Comparison of ENCODE assay signal across 18 cellular contexts in the genomic region with DNA sequence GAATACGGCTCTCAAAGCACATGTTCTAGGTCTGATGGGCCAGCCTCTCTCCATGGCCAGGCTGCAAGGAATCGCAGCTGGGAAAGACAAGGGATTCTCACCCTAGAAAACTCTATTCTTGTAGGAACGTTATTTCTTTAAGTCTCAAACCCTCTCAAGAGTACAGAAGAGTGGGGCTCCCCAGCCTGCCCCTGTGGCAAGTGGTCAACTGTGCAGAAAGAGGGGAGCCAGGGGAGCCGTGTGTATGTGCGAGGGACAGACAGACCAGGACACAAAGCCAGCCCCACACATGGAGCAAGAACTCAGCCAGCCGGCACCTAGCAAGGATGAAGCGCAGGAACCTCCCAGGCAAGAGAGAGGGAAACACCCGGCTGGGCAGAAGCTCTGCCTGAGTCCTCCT. TPM values are rescaled to one million over a fixed set of nuclear protein-coding genes. Genes with fewer than 3 reads are reported as not detected.
DNase-seq lines count a peak whose midpoint lies in the region; ATAC-seq and TF ChIP-seq lines count a peak whose summit lies in the region.
"Had no signal": no experiment of that assay in that cellular context is flagged by ENCODE, and none has a peak within 500 bp of the region (broad histone marks: within the 10 kb centered on the region; RNA-seq: fewer than 3 reads in every experiment).

No MANE protein-coding gene starts in this region.

- ATAC-seq in natural killer cell treated with Interleukin-12 subunit alpha and Interleukin-12 subunit beta and Interleukin-15 and Interleukin-18, amount 100 ng/mL, for 72 hours = no peak
- no peak for ATAC-seq in natural killer cell
- ATAC-seq: HepG2 had no signal

- H2BK12ac ChIP-seq in neuronal stem cell (ENCODE audit: low read length) = peak overlapping the region; percentile 53

- H3K14ac ChIP-seq in neuronal stem cell (ENCODE audit: low read length) = peak overlapping the region; percentile 65

- H4K91ac ChIP-seq in neuronal stem cell (ENCODE audit: low read depth, low read length, poor library complexity) = no peak overlapping the region

- no peak overlapping the region for H3K4me3 Mint-ChIP-seq in natural killer cell treated with Interleukin-12 subunit alpha and Interleukin-12 subunit beta and Interleukin-15 and Interleukin-18, amount 100 ng/mL, for 72 hours
- no peak overlapping the region for H3K4me3 Mint-ChIP-seq in natural killer cell
- H3K4me3 Mint-ChIP-seq: CD4-positive, alpha-beta T cell; HFFc6; IgD-negative memory B cell had no signal

- no peak overlapping the region for H3K23ac ChIP-seq in neuronal stem cell (ENCODE audit: low read depth, low read length, poor library complexity)

- no peaks in the 10 kb centered on the region for H3K27me3 ChIP-seq in neuronal stem cell (ENCODE audit: control insufficient read depth in 3 of 3, insufficient read depth in 3 of 3, low read depth in 1 of 3, low read length in 3 of 3)
- H3K27me3 ChIP-seq: BE2C had no signal

- peaks cover 1% of the 10 kb centered on the region for H3K79me1 ChIP-seq in neuronal stem cell (ENCODE audit: low read depth, low read length)

- H4K8ac ChIP-seq in neuronal stem cell (ENCODE audit: low read depth, low read length) = no peak overlapping the region

- no peak overlapping the region for H2BK15ac ChIP-seq in neuronal stem cell (ENCODE audit: low read length)

- H3K27ac ChIP-seq in neuronal stem cell (replicated peaks; ENCODE audit: low read length) = no peak overlapping the region
- peak overlapping the region; percentile 88 for H3K27ac ChIP-seq in temporal lobe (ENCODE audit: low read depth, low read length)

- peak overlapping the region; percentile 68 for H3K18ac ChIP-seq in neuronal stem cell (ENCODE audit: low read length)

- no peak overlapping the region for H3K27ac Mint-ChIP-seq in natural killer cell treated with Interleukin-12 subunit alpha and Interleukin-12 subunit beta and Interleukin-15 and Interleukin-18, amount 100 ng/mL, for 72 hours
- peak overlapping the region in 1 of 2 donors; percentile 40 for H3K27ac Mint-ChIP-seq in natural killer cell
- H3K27ac Mint-ChIP-seq: CD4-positive, alpha-beta T cell; IgD-negative memory B cell had no signal

- peaks cover 0 to 6% of the 10 kb centered on the region in 2 donors for H3K4me1 Mint-ChIP-seq in natural killer cell treated with Interleukin-12 subunit alpha and Interleukin-12 subunit beta and Interleukin-15 and Interleukin-18, amount 100 ng/mL, for 72 hours (ENCODE audit: low read depth in 2 of 2)
- no peaks in the 10 kb centered on the region for H3K4me1 Mint-ChIP-seq in natural killer cell

- TF ChIP-seq CTCF in natural killer cell (IDR thresholded peaks at IDR 0.05) = no peak

- no peak overlapping the region for H3K4me3 ChIP-seq in neuronal stem cell (ENCODE audit: low read length in 2 of 2)

- peak overlapping the region; percentile 12 for H2AK5ac ChIP-seq in neuronal stem cell (ENCODE audit: low read depth, low read length)

- H3K27me3 Mint-ChIP-seq in natural killer cell treated with Interleukin-12 subunit alpha and Interleukin-12 subunit beta and Interleukin-15 and Interleukin-18, amount 100 ng/mL, for 72 hours = no peaks in the 10 kb centered on the region
- no peaks in the 10 kb centered on the region for H3K27me3 Mint-ChIP-seq in natural killer cell (ENCODE audit: low read depth in 2 of 2)
- H3K27me3 Mint-ChIP-seq: CD4-positive, alpha-beta T cell had no signal

- no peaks in the 10 kb centered on the region for H3K9me3 ChIP-seq in neuronal stem cell (replicated peaks in 1 of 2; ENCODE audit: control insufficient read depth in 2 of 2, insufficient read depth in 1 of 2, low read depth in 1 of 2, low read length in 2 of 2)
- H3K9me3 ChIP-seq: BE2C, Caco-2 had no signal

- H2BK120ac ChIP-seq in neuronal stem cell (ENCODE audit: low read depth, low read length) = no peak overlapping the region

- peaks cover 0 to 4% of the 10 kb centered on the region in 2 donors for H3K4me1 ChIP-seq in neuronal stem cell (ENCODE audit: control insufficient read depth in 2 of 2, insufficient read depth in 1 of 2, low read depth in 1 of 2, low read length in 2 of 2)

- peak; percentile 49 for DNase-seq in natural killer cell treated with Interleukin-12 subunit alpha and Interleukin-12 subunit beta and Interleukin-15 and Interleukin-18, amount 100 ng/mL, for 72 hours (ENCODE audit: low spot score)
- DNase-seq in natural killer cell (no peak), neuronal stem cell (ENCODE audit: low spot score) (no peak), DMS79 (lab: John Stamatoyannopoulos, UW) (no peak), NCI-H1417 treated with DMSO at 0.1 percent for 48 hours (lab: John Stamatoyannopoulos, UW) (no peak), 8988T (no peak)
- DNase-seq: ACHN; BE2C; C1 segment of cervical spinal cord; Caco-2; CD4-positive, alpha-beta T cell; GDM1; GOT3; H7; HFFc6 had no signal

- no peak overlapping the region for H3K4me2 ChIP-seq in neuronal stem cell (ENCODE audit: insufficient read depth, low read length, poor library complexity, severe bottlenecking)

- peak overlapping the region; percentile 72 for H2BK5ac ChIP-seq in neuronal stem cell (ENCODE audit: low read length)

- no CpG with 5 or more reads among the region's 8 CpGs for WGBS in neuronal stem cell (ENCODE audit: extremely low coverage in 2 of 2, insufficient read length in 2 of 2, insufficient replicate concordance in 1 of 2), 2 donors

- no peaks in the 10 kb centered on the region for H3K36me3 Mint-ChIP-seq in natural killer cell treated with Interleukin-12 subunit alpha and Interleukin-12 subunit beta and Interleukin-15 and Interleukin-18, amount 100 ng/mL, for 72 hours
- no peaks in the 10 kb centered on the region for H3K36me3 Mint-ChIP-seq in natural killer cell

- no peaks in the 10 kb centered on the region for H3K9me3 Mint-ChIP-seq in natural killer cell treated with Interleukin-12 subunit alpha and Interleukin-12 subunit beta and Interleukin-15 and Interleukin-18, amount 100 ng/mL, for 72 hours
- no peaks in the 10 kb centered on the region for H3K9me3 Mint-ChIP-seq in natural killer cell
- H3K9me3 Mint-ChIP-seq: CD4-positive, alpha-beta T cell; HFFc6; IgD-negative memory B cell had no signal

- H2AFZ ChIP-seq in neuronal stem cell (ENCODE audit: low read length) = no peak overlapping the region

- H3K36me3 ChIP-seq in neuronal stem cell (replicated peaks in 1 of 2; ENCODE audit: control insufficient read depth in 2 of 2, insufficient read depth in 2 of 2, low read length in 2 of 2) = no peaks in the 10 kb centered on the region
- H3K36me3 ChIP-seq: BE2C had no signal

- H3K9ac ChIP-seq in neuronal stem cell (ENCODE audit: low read depth, low read length, poor library complexity) = no peak overlapping the region

- no peak overlapping the region for H3K4ac ChIP-seq in neuronal stem cell (ENCODE audit: low read length)

- intact Hi-C loops in natural killer cell (cut with micrococcal nuclease) = no loop called here

RNA-seq across cellular contexts. Expression of gene KIFC3, which starts 16.4 kb away (rescaled TPM):
- total RNA-seq in natural killer cell treated with Interleukin-12 subunit alpha and Interleukin-12 subunit beta and Interleukin-15 and Interleukin-18, amount 100 ng/mL, for 72 hours = 10 to 100 TPM in 1 of 2 donors, 1 to 10 TPM in 1; 2.5 to 10.0 TPM
- 100 to 1,000 TPM in 1 of 3 donors, 10 to 100 TPM in 2; 54.2 to 106 (median 84.9) TPM for total RNA-seq in natural killer cell
- 1.3 TPM for polyA plus RNA-seq in neuronal stem cell (2013, experiment 1 of 2)
- polyA plus RNA-seq in neuronal stem cell (2013, experiment 2 of 2) = 1.1 TPM
- total RNA-seq in temporal lobe = 36.9 TPM
- total RNA-seq: CD4-positive, alpha-beta T cell had no signal
- polyA plus RNA-seq: IgD-negative memory B cell had no signal

RNA-seq across cellular contexts. Expression of gene KATNB1, which starts 50.4 kb away (rescaled TPM):
- 10 to 100 TPM; 33.7 to 65.3 TPM for total RNA-seq in natural killer cell treated with Interleukin-12 subunit alpha and Interleukin-12 subunit beta and Interleukin-15 and Interleukin-18, amount 100 ng/mL, for 72 hours
- total RNA-seq in natural killer cell = 10 to 100 TPM; 23.6 to 34.3 (median 29.7) TPM
- polyA plus RNA-seq in neuronal stem cell (2013, experiment 1 of 2) = 31.8 TPM
- polyA plus RNA-seq in neuronal stem cell (2013, experiment 2 of 2) = 30.8 TPM
- 34.4 TPM for total RNA-seq in temporal lobe
